ENCODE assay signal across 8 cellular contexts in genomic region chr11:34633990-34634725, GRCh38. TPM values are rescaled to one million over a fixed set of nuclear protein-coding genes. Genes with fewer than 3 reads are reported as not detected.
DNase-seq lines count a peak whose midpoint lies in the region; ATAC-seq and TF ChIP-seq lines count a peak whose summit lies in the region.

No MANE protein-coding gene starts in this region.

- no peaks in the 10 kb centered on the region for H3K27me3 ChIP-seq in BLaER1
- H3K27me3 ChIP-seq in RWPE2 (ENCODE audit: insufficient read depth, poor library complexity, severe bottlenecking), result no peaks in the 10 kb centered on the region
- no peaks in the 10 kb centered on the region for H3K27me3 ChIP-seq in left lung

- intact Hi-C loops in left lung (cut with DNase I), result no loop called here
- intact Hi-C loops in activated T-helper 2 cell treated with anti-CD3 and anti-CD28 coated beads, Interferon-gamma antibody, Interleukin-2, Interleukin-4, amounts not matched to agents 10 μg/mL and 5 μg/mL and 100 μg/mL, durations not matched to agents 14 hours and 24 hours and 36 hours (cut with micrococcal nuclease), result loop anchor here (2.0 kb wide), 1 partner anchor 17 kb away; no protein-coding TSS in a partner anchor

- no peak overlapping the region for H3K27ac ChIP-seq in BLaER1
- peak overlapping the region; percentile 73 for H3K27ac ChIP-seq in RWPE2 (ENCODE audit: poor library complexity, severe bottlenecking)
- peak overlapping the region in 1 of 2 donors; percentile 11 for H3K27ac ChIP-seq in left lung

- peak; percentile 88 for ATAC-seq in HG03342 (IDR thresholded peaks at IDR 0.05; ENCODE audit: unreplicated experiment)
- peak; percentile 62 for ATAC-seq in RWPE2 (ENCODE audit: low read depth)
- ATAC-seq in left lung, result peak; percentile 6
- ATAC-seq in GM19455 (IDR thresholded peaks at IDR 0.05; ENCODE audit: unreplicated experiment), result no peak

- H3K36me3 ChIP-seq in BLaER1 (no peaks in the 10 kb centered on the region), RWPE2 (ENCODE audit: low read depth) (no peaks in the 10 kb centered on the region), left lung (no peaks in the 10 kb centered on the region)

- H4K20me1 ChIP-seq in BLaER1, result no peaks in the 10 kb centered on the region

- H3K9me3 ChIP-seq in BLaER1 (no peaks in the 10 kb centered on the region), RWPE2 (ENCODE audit: severe bottlenecking) (no peaks in the 10 kb centered on the region), left lung (no peaks in the 10 kb centered on the region)

- H3K36me3 Mint-ChIP-seq in activated T-helper 2 cell treated with anti-CD3 and anti-CD28 coated beads, Interferon-gamma antibody, Interleukin-2, Interleukin-4, amounts not matched to agents 10 μg/mL and 5 μg/mL and 100 μg/mL, durations not matched to agents 14 hours and 24 hours and 36 hours (ENCODE audit: low read depth), result no peaks in the 10 kb centered on the region

- peak overlapping the region; percentile 16; the same call in 1 of the 2 replicates for H3K4me2 ChIP-seq in BLaER1

- no peak for TF ChIP-seq CTCF in RWPE2 (IDR thresholded peaks at IDR 0.05; ENCODE audit: poor library complexity, severe bottlenecking)
- TF ChIP-seq CTCF in left lung (IDR thresholded peaks at IDR 0.05), result no peak

- H3K4me3 Mint-ChIP-seq in activated T-helper 2 cell treated with anti-CD3 and anti-CD28 coated beads, Interferon-gamma antibody, Interleukin-2, Interleukin-4, amounts not matched to agents 10 μg/mL and 5 μg/mL and 100 μg/mL, durations not matched to agents 14 hours and 24 hours and 36 hours (ENCODE audit: low read depth), result no peak overlapping the region

- H3K27ac Mint-ChIP-seq in activated T-helper 2 cell treated with anti-CD3 and anti-CD28 coated beads, Interferon-gamma antibody, Interleukin-2, Interleukin-4, amounts not matched to agents 10 μg/mL and 5 μg/mL and 100 μg/mL, durations not matched to agents 14 hours and 24 hours and 36 hours, result no peak overlapping the region

- no peaks in the 10 kb centered on the region for H3K9me3 Mint-ChIP-seq in activated T-helper 2 cell treated with anti-CD3 and anti-CD28 coated beads, Interferon-gamma antibody, Interleukin-2, Interleukin-4, amounts not matched to agents 10 μg/mL and 5 μg/mL and 100 μg/mL, durations not matched to agents 14 hours and 24 hours and 36 hours

- H3K4me3 ChIP-seq in BLaER1, result no peak overlapping the region
- no peak overlapping the region for H3K4me3 ChIP-seq in RWPE2 (ENCODE audit: severe bottlenecking)
- H3K4me3 ChIP-seq in left lung, result no peak overlapping the region

- no peak overlapping the region for H3K9ac ChIP-seq in BLaER1

- H3K4me1 Mint-ChIP-seq in activated T-helper 2 cell treated with anti-CD3 and anti-CD28 coated beads, Interferon-gamma antibody, Interleukin-2, Interleukin-4, amounts not matched to agents 10 μg/mL and 5 μg/mL and 100 μg/mL, durations not matched to agents 14 hours and 24 hours and 36 hours (ENCODE audit: low read depth), result peaks cover 13% of the 10 kb centered on the region

- H3K27me3 Mint-ChIP-seq in activated T-helper 2 cell treated with anti-CD3 and anti-CD28 coated beads, Interferon-gamma antibody, Interleukin-2, Interleukin-4, amounts not matched to agents 10 μg/mL and 5 μg/mL and 100 μg/mL, durations not matched to agents 14 hours and 24 hours and 36 hours (ENCODE audit: low read depth), result peaks cover 32% of the 10 kb centered on the region

- DNase-seq in GM19238 (ENCODE audit: insufficient read length, low spot score) (peak; percentile 22), RWPE2 (ENCODE audit: low spot score) (no peak), left lung (no peak), C1 segment of cervical spinal cord (lab: John Stamatoyannopoulos, UW) (no peak)
- no peak for DNase-seq in activated T-helper 2 cell treated with anti-CD3 and anti-CD28 coated beads, Interferon-gamma antibody, Interleukin-2, Interleukin-4, amounts not matched to agents 10 μg/mL and 5 μg/mL and 100 μg/mL, durations not matched to agents 14 hours and 24 hours and 36 hours (ENCODE audit: low spot score)

- H3K4me1 ChIP-seq in BLaER1 (peaks cover 7% of the 10 kb centered on the region), RWPE2 (ENCODE audit: insufficient read depth, poor library complexity, severe bottlenecking) (peaks cover 70% of the 10 kb centered on the region), left lung (peaks cover 3 to 14% of the 10 kb centered on the region in 2 donors)

RNA-seq across cellular contexts. Expression of gene EHF, which starts 13.3 kb away (rescaled TPM):
- 10 to 100 TPM; 41.1 to 53.1 TPM for total RNA-seq in left lung
- total RNA-seq in activated T-helper 2 cell treated with anti-CD3 and anti-CD28 coated beads, Interferon-gamma antibody, Interleukin-2, Interleukin-4, amounts not matched to agents 10 μg/mL and 5 μg/mL and 100 μg/mL, durations not matched to agents 14 hours and 24 hours and 36 hours, result not detected in 2 replicates

Comparison
In these comparisons a context has a peak if more than half of its experiments do, and no peak if none do; other contexts are left out.
1. RNA of gene EHF, which starts 13.3 kb away (total RNA-seq): 41.1 to 53.1 TPM in left lung; not detected in activated T-helper 2 cell treated with anti-CD3 and anti-CD28 coated beads, Interferon-gamma antibody, Interleukin-2, Interleukin-4, amounts not matched to agents 10 μg/mL and 5 μg/mL and 100 μg/mL, durations not matched to agents 14 hours and 24 hours and 36 hours; every median in the first group is over 10 times any median in the second.